28 cellular contexts compared by ENCODE assay signal in the genomic region with DNA sequence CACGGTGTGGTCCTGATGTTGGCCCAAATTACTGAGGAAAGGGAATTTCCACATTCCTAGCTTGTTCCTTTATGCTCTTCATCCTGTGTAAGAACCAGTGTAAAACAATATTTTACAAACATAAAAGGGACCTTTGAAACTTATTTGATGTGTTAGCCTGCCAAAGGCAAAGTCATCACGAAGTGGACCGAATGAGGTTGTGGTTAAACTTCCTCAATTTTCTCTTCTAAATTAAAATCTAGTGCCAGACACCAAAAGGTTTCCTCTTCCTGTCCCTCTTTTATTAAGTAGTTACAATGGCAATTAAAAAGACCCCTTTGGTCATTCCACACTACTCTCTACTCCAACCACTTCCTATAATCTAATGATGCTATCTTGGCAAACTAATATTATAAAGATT.
DNase-seq lines count a peak whose midpoint lies in the region; ATAC-seq and TF ChIP-seq lines count a peak whose summit lies in the region.
"Had no signal": no experiment of that assay in that cellular context is flagged by ENCODE, and none has a peak within 500 bp of the region (broad histone marks: within the 10 kb centered on the region; RNA-seq: fewer than 3 reads in every experiment).

No MANE protein-coding gene starts in this region.

- H3K27ac ChIP-seq in BLaER1 (peak overlapping the region; percentile 68), OCI-LY1 (ENCODE audit: low read depth, low read length, poor library complexity, severe bottlenecking) (peak overlapping the region; percentile 90)
- H3K27ac ChIP-seq: esophagus squamous epithelium, hepatocyte, SJCRH30, uterus, VCaP had no signal

- H3K36me3 ChIP-seq in BLaER1, result 0 out of 2 replicates have a peak, but pooled peaks cover 3% of the 10 kb centered on the region
- H3K36me3 ChIP-seq in OCI-LY1 (ENCODE audit: insufficient read depth, low read length), result peaks cover 42% of the 10 kb centered on the region; the same call in 1 of the 2 replicates
- H3K36me3 ChIP-seq in BE2C, result no peaks in the 10 kb centered on the region
- H3K36me3 ChIP-seq: esophagus squamous epithelium, SJCRH30, uterus had no signal

- H3K4me1 ChIP-seq in BLaER1 (peaks cover 81% of the 10 kb centered on the region), OCI-LY1 (ENCODE audit: insufficient read depth, low read length, severe bottlenecking) (peaks cover 66% of the 10 kb centered on the region), BE2C (no peaks in the 10 kb centered on the region)
- H3K4me1 ChIP-seq: SJCRH30, uterus had no signal

- TF ChIP-seq CTCF in OCI-LY1 (IDR thresholded peaks at IDR 0.05; ENCODE audit: low read length) (no peak), BE2C (IDR thresholded peaks at IDR 0.05; ENCODE audit: low read depth, low read length) (no peak)

- H3K4me3 ChIP-seq in BLaER1 (0 out of 2 replicates have a peak overlapping the region, but pooled peaks have one; percentile 15), OCI-LY1 (ENCODE audit: low read depth, low read length, poor library complexity, severe bottlenecking) (peak overlapping the region; percentile 39), BE2C (ENCODE audit: low read depth, low read length) (no peak overlapping the region)
- H3K4me3 ChIP-seq: esophagus squamous epithelium, hepatocyte, SJCRH30, uterus had no signal

- H3K9ac ChIP-seq in BLaER1 (no peak overlapping the region), OCI-LY1 (ENCODE audit: low read length) (peak overlapping the region; percentile 22; the same call in 1 of the 2 replicates)

- no peaks in the 10 kb centered on the region; the same call in none of the 2 replicates for H3K9me3 ChIP-seq in BLaER1
- no peaks in the 10 kb centered on the region for H3K9me3 ChIP-seq in OCI-LY1 (ENCODE audit: low read length)
- H3K9me3 ChIP-seq in BE2C, result no peaks in the 10 kb centered on the region
- H3K9me3 ChIP-seq: esophagus squamous epithelium, SJCRH30, uterus had no signal

- no peaks in the 10 kb centered on the region for H3F3A ChIP-seq in OCI-LY1 (ENCODE audit: insufficient read depth, low read length)

- ATAC-seq in GM21367 (IDR thresholded peaks at IDR 0.05; ENCODE audit: unreplicated experiment) (no peak), GM21619 (IDR thresholded peaks at IDR 0.05; ENCODE audit: unreplicated experiment) (no peak)
- ATAC-seq: CD8-positive, alpha-beta T cell; left lobe of liver; naive thymus-derived CD4-positive, alpha-beta T cell; T-helper 17 cell had no signal

- DNase-seq in KBM-7, result peak; percentile 24
- peak; percentile 18 for DNase-seq in medulla oblongata (ENCODE audit: extremely low spot score)
- no peak for DNase-seq in C1 segment of cervical spinal cord (lab: John Stamatoyannopoulos, UW)
- no peak for DNase-seq in BE2C
- DNase-seq: activated CD4-positive, alpha-beta T cell treated with anti-CD3 and anti-CD28 coated beads, Interleukin-2, amount 10 ng/mL, durations not matched to agents 7 days and 5 days; activated naive CD4-positive, alpha-beta T cell treated with anti-CD3 and anti-CD28 coated beads for 36 hours; CD8-positive, alpha-beta T cell; endodermal cell; esophagus squamous epithelium; immature natural killer cell; KG1; naive thymus-derived CD4-positive, alpha-beta T cell; NCI-H1105; NCI-H1930; NCI-H748 treated with DMSO at 0.1 percent for 48 hours; occipital lobe; SJCRH30; small intestine; stimulated activated CD4-positive, alpha-beta T cell treated with anti-CD3 and anti-CD28 coated beads, Interleukin-1b, Interleukin-23, amount 100 ng/mL, for 48 hours; T-helper 17 cell; uterus had no signal

- H3K9me2 ChIP-seq in OCI-LY1 (ENCODE audit: low read depth, low read length), result no peaks in the 10 kb centered on the region

- H3K4me2 ChIP-seq in BLaER1 (peak overlapping the region; percentile 84), OCI-LY1 (ENCODE audit: low read length) (peak overlapping the region; percentile 57)
- H3K4me2 ChIP-seq: hepatocyte had no signal

- H3K79me2 ChIP-seq in OCI-LY1 (ENCODE audit: insufficient read depth, low read length), result peaks cover 6% of the 10 kb centered on the region; the same call in 1 of the 2 replicates
- H3K79me2 ChIP-seq: hepatocyte had no signal

- no peak overlapping the region for H2AFZ ChIP-seq in OCI-LY1 (ENCODE audit: low read length)
- H2AFZ ChIP-seq: hepatocyte had no signal

- H3K27me3 ChIP-seq in BLaER1, result no peaks in the 10 kb centered on the region
- no peaks in the 10 kb centered on the region for H3K27me3 ChIP-seq in OCI-LY1 (ENCODE audit: insufficient read depth, low read length)
- H3K27me3 ChIP-seq in BE2C, result no peaks in the 10 kb centered on the region
- H3K27me3 ChIP-seq: esophagus squamous epithelium, hepatocyte, SJCRH30, uterus had no signal

- in situ Hi-C loops in KBM-7 (cut with MboI; ENCODE audit: low pct_unique_long_range_greater_than_20kb, low sequenced_read_pairs), result no loop called here

- H4K20me1 ChIP-seq in BLaER1, result no peaks in the 10 kb centered on the region
- H4K20me1 ChIP-seq in OCI-LY1 (ENCODE audit: insufficient read depth, low read length), result no peaks in the 10 kb centered on the region

Comparison
In these comparisons a context has a peak if more than half of its experiments do, and no peak if none do; other contexts are left out.
1. DNase-seq: peak in KBM-7 (single experiment) and medulla oblongata (single experiment); none in C1 segment of cervical spinal cord (0 of 14) and BE2C (single experiment).